In the genomic region with DNA sequence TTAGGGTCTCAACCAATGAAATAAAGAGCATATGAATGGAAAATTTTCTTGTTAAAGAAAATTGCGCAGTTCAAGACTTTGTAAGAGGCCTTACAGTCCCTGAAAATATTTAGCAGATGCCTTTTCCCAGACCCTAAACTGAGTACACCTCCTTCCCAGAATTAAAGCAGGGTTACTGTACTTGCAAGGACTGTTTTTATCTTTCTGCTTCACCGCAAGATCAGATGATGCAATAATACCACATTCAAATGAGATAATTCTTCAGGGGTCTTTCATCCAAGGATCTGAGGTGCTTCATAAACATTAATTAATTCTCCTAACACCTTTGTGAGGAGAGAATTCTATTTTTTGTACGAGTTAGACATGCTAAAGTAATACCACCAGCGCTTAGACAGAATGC, we compare ENCODE assay signal across 17 cellular contexts.
A peak's percentile ranks its signal among the peaks of the same experiment; 100 is the strongest.
DNase-seq lines count a peak whose midpoint lies in the region; ATAC-seq and TF ChIP-seq lines count a peak whose summit lies in the region.
"Had no signal": no experiment of that assay in that cellular context is flagged by ENCODE, and none has a peak within 500 bp of the region (broad histone marks: within the 10 kb centered on the region; RNA-seq: fewer than 3 reads in every experiment).

No MANE protein-coding gene starts in this region.

- H3K27me3 ChIP-seq in GM23338 (ENCODE audit: insufficient read depth): no peaks in the 10 kb centered on the region
- no peaks in the 10 kb centered on the region for H3K27me3 ChIP-seq in smooth muscle cell (ENCODE audit: low read depth)
- H3K27me3 ChIP-seq: BE2C had no signal

- H3K9me3 Mint-ChIP-seq in GM23338: peaks cover 6% of the 10 kb centered on the region

- peaks cover 17% of the 10 kb centered on the region; the same call in 1 of the 2 replicates for H3K4me1 ChIP-seq in GM23338 (ENCODE audit: insufficient read depth)
- no peaks in the 10 kb centered on the region for H3K4me1 ChIP-seq in smooth muscle cell (ENCODE audit: low read depth)
- H3K4me1 ChIP-seq: BE2C had no signal

- no peaks in the 10 kb centered on the region for H4K20me1 ChIP-seq in GM23338 (replicated peaks; ENCODE audit: insufficient read depth)
- no peaks in the 10 kb centered on the region for H4K20me1 ChIP-seq in smooth muscle cell (ENCODE audit: low read depth)

- no peaks in the 10 kb centered on the region for H3K27me3 Mint-ChIP-seq in GM23338 (ENCODE audit: insufficient read depth, low read depth, poor library complexity)
- H3K27me3 Mint-ChIP-seq: CD4-positive, CD25-positive, alpha-beta regulatory T cell; CD8-positive, alpha-beta memory T cell; IgD-negative memory B cell had no signal

- H3K4me2 ChIP-seq in GM23338 (no peak overlapping the region), smooth muscle cell (peak overlapping the region; percentile 31)

- TF ChIP-seq CTCF in GM23338 (conservative IDR thresholded peaks at IDR 0.05; ENCODE audit: low read depth in 2 of 2) (no peak), fibroblast of villous mesenchyme (IDR thresholded peaks at IDR 0.05; ENCODE audit: insufficient read depth, low read depth, low read length) (no peak), smooth muscle cell (IDR thresholded peaks at IDR 0.05; ENCODE audit: borderline replicate concordance, insufficient read depth, poor library complexity, severe bottlenecking) (no peak)

- no peak for ATAC-seq in GM23338

- peaks cover 5% of the 10 kb centered on the region; the same call in 2 of the 3 replicates for H3K36me3 Mint-ChIP-seq in GM23338 (ENCODE audit: low read depth)
- H3K36me3 Mint-ChIP-seq: CD4-positive, CD25-positive, alpha-beta regulatory T cell; CD8-positive, alpha-beta memory T cell; IgD-negative memory B cell had no signal

- H3K9me2 ChIP-seq in GM23338 (ENCODE audit: insufficient read depth): no peaks in the 10 kb centered on the region

- 75% methylated on average over 4 of the region's 4 CpGs for WGBS in smooth muscle cell (ENCODE audit: low lambda C conversion rate)

- no peak overlapping the region for H3K9ac ChIP-seq in smooth muscle cell (ENCODE audit: low read depth)

- H3K36me3 ChIP-seq in GM23338 (ENCODE audit: insufficient read depth) (no peaks in the 10 kb centered on the region), smooth muscle cell (ENCODE audit: low read depth) (no peaks in the 10 kb centered on the region)
- H3K36me3 ChIP-seq: BE2C had no signal

- DNase-seq in GM23338 (ENCODE audit: low spot score) (no peak), amniotic epithelial cell (ENCODE audit: low read depth) (peak; percentile 74), fibroblast of villous mesenchyme (ENCODE audit: low read depth) (peak; percentile 22), smooth muscle cell (lab: John Stamatoyannopoulos, UW; ENCODE audit: unreplicated experiment) (no peak), AG08395 (ENCODE audit: low spot score) (no peak), HCEC 1CT (no peak)
- no peak for DNase-seq in activated effector memory CD4-positive, alpha-beta T cell treated with anti-CD3 and anti-CD28 coated beads, Interleukin-2, amount 50 U/mL, for 16 hours
- DNase-seq: BE2C; C1 segment of cervical spinal cord; CD4-positive, CD25-positive, alpha-beta regulatory T cell; CD8-positive, alpha-beta memory T cell; COR-L47; DMS 273 treated with DMSO at 0.1 percent for 48 hours; GDM1; H9; KG1 had no signal

- H2AFZ ChIP-seq in GM23338 (peak overlapping the region; percentile 77), smooth muscle cell (ENCODE audit: low read depth) (peak overlapping the region; percentile 57)

- peaks cover 18% of the 10 kb centered on the region for H3K4me1 Mint-ChIP-seq in GM23338
- H3K4me1 Mint-ChIP-seq: CD4-positive, CD25-positive, alpha-beta regulatory T cell; CD8-positive, alpha-beta memory T cell; IgD-negative memory B cell had no signal

- H3K79me2 ChIP-seq in GM23338 (replicated peaks; ENCODE audit: insufficient read depth) (no peaks in the 10 kb centered on the region), smooth muscle cell (ENCODE audit: low read depth) (no peaks in the 10 kb centered on the region)

- no peak overlapping the region for H3K27ac ChIP-seq in GM23338 (ENCODE audit: low read depth)
- H3K27ac ChIP-seq in smooth muscle cell (ENCODE audit: low read depth): peak overlapping the region; percentile 8

- no peak overlapping the region; the same call in 1 of the 2 replicates for H3K27ac Mint-ChIP-seq in GM23338
- H3K27ac Mint-ChIP-seq: CD4-positive, CD25-positive, alpha-beta regulatory T cell had no signal

- H3F3A ChIP-seq in GM23338 (replicated peaks; ENCODE audit: low read depth): no peaks in the 10 kb centered on the region
- H3F3A ChIP-seq in smooth muscle cell (ENCODE audit: low read depth): no peaks in the 10 kb centered on the region

- H3K4me3 ChIP-seq in GM23338: no peak overlapping the region
- H3K4me3 ChIP-seq in fibroblast of villous mesenchyme (ENCODE audit: low read depth, low read length): no peak overlapping the region
- H3K4me3 ChIP-seq in smooth muscle cell: no peak overlapping the region

- H3K4me3 Mint-ChIP-seq in GM23338: no peak overlapping the region
- H3K4me3 Mint-ChIP-seq: CD4-positive, CD25-positive, alpha-beta regulatory T cell; CD8-positive, alpha-beta memory T cell; H9; IgD-negative memory B cell had no signal

- no peaks in the 10 kb centered on the region for H3K9me3 ChIP-seq in smooth muscle cell (replicated peaks; ENCODE audit: low read depth)
- H3K9me3 ChIP-seq: BE2C had no signal

TF ChIP-seq in GM23338, 12 proteins besides CTCF, POLR2A, EP300 and RAD21:
- TF ChIP-seq, protein P1, sequence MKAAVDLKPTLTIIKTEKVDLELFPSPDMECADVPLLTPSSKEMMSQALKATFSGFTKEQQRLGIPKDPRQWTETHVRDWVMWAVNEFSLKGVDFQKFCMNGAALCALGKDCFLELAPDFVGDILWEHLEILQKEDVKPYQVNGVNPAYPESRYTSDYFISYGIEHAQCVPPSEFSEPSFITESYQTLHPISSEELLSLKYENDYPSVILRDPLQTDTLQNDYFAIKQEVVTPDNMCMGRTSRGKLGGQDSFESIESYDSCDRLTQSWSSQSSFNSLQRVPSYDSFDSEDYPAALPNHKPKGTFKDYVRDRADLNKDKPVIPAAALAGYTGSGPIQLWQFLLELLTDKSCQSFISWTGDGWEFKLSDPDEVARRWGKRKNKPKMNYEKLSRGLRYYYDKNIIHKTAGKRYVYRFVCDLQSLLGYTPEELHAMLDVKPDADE (IDR thresholded peaks at IDR 0.05): no peak
- TF ChIP-seq EZH2phosphoT487 (IDR thresholded peaks at IDR 0.05; ENCODE audit: unreplicated experiment): no peak
- no peak for TF ChIP-seq EZH2 (IDR thresholded peaks at IDR 0.05; ENCODE audit: low read depth, unreplicated experiment)
- no peak for TF ChIP-seq NANOG (IDR thresholded peaks at IDR 0.05; ENCODE audit: borderline replicate concordance)
- no peak for TF ChIP-seq POLR2AphosphoS5 (IDR thresholded peaks at IDR 0.05; ENCODE audit: low read depth)
- TF ChIP-seq JUNB (IDR thresholded peaks at IDR 0.05; ENCODE audit: unreplicated experiment): no peak
- TF ChIP-seq ZNF331 (CRISPR knock-in tag; IDR thresholded peaks at IDR 0.05; ENCODE audit: low read depth): no peak
- TF ChIP-seq, protein P2, sequence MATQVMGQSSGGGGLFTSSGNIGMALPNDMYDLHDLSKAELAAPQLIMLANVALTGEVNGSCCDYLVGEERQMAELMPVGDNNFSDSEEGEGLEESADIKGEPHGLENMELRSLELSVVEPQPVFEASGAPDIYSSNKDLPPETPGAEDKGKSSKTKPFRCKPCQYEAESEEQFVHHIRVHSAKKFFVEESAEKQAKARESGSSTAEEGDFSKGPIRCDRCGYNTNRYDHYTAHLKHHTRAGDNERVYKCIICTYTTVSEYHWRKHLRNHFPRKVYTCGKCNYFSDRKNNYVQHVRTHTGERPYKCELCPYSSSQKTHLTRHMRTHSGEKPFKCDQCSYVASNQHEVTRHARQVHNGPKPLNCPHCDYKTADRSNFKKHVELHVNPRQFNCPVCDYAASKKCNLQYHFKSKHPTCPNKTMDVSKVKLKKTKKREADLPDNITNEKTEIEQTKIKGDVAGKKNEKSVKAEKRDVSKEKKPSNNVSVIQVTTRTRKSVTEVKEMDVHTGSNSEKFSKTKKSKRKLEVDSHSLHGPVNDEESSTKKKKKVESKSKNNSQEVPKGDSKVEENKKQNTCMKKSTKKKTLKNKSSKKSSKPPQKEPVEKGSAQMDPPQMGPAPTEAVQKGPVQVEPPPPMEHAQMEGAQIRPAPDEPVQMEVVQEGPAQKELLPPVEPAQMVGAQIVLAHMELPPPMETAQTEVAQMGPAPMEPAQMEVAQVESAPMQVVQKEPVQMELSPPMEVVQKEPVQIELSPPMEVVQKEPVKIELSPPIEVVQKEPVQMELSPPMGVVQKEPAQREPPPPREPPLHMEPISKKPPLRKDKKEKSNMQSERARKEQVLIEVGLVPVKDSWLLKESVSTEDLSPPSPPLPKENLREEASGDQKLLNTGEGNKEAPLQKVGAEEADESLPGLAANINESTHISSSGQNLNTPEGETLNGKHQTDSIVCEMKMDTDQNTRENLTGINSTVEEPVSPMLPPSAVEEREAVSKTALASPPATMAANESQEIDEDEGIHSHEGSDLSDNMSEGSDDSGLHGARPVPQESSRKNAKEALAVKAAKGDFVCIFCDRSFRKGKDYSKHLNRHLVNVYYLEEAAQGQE (IDR thresholded peaks at IDR 0.05; ENCODE audit: unreplicated experiment): no peak
- no peak for TF ChIP-seq CREB1 (CRISPR knock-in tag; IDR thresholded peaks at IDR 0.05; ENCODE audit: low read depth)
TF ChIP-seq in GM23338: peak in this region for 0.

Comparison
In these comparisons a context has a peak if more than half of its experiments do, and no peak if none do; other contexts are left out.
1. DNase-seq: peak in amniotic epithelial cell (single experiment) and fibroblast of villous mesenchyme (single experiment); none in GM23338 (single experiment), smooth muscle cell (single experiment), AG08395 (single experiment), activated effector memory CD4-positive, alpha-beta T cell treated with anti-CD3 and anti-CD28 coated beads, Interleukin-2, amount 50 U/mL, for 16 hours (single experiment) and HCEC 1CT (single experiment).